In genomic region chr15:41989573-41990242, GRCh38 we compare ENCODE assay signal across 8 cellular contexts. TPM values are rescaled to one million over a fixed set of nuclear protein-coding genes. Genes with fewer than 3 reads are reported as not detected.
DNase-seq lines count a peak whose midpoint lies in the region; ATAC-seq and TF ChIP-seq lines count a peak whose summit lies in the region.

No MANE protein-coding gene starts in this region.

- H3K27ac ChIP-seq in lower lobe of right lung, result no peak overlapping the region

- intact Hi-C loops in lower lobe of right lung (cut with DNase I), result loop anchor here (10.0 kb wide), 1 partner anchor 75 kb away; no protein-coding TSS in a partner anchor

- peak; percentile 90 to 91 for ATAC-seq in lower lobe of right lung
- no peak for ATAC-seq in HG02623 (IDR thresholded peaks at IDR 0.05; ENCODE audit: unreplicated experiment)

- H3K36me3 ChIP-seq in lower lobe of right lung, result no peaks in the 10 kb centered on the region

- H3K4me3 ChIP-seq in lower lobe of right lung, result no peak overlapping the region

- TF ChIP-seq CTCF in GM20000 (IDR thresholded peaks at IDR 0.05; ENCODE audit: extremely low read depth, missing control alignments) (peak; percentile 98), lower lobe of right lung (IDR thresholded peaks at IDR 0.05) (peak; percentile 100)

- no peaks in the 10 kb centered on the region for H3K4me1 ChIP-seq in lower lobe of right lung

- no peaks in the 10 kb centered on the region for H3K9me3 ChIP-seq in lower lobe of right lung

- DNase-seq in C1 segment of cervical spinal cord (lab: John Stamatoyannopoulos, UW) (peak in 13 of 14 donors; percentile 20 to 80 (median 40)), GM20000 (ENCODE audit: low spot score) (peak; percentile 86), NCI-H226 (peak; percentile 17), dermis microvascular lymphatic vessel endothelial cell (ENCODE audit: low read depth in 2 of 2) (peak; percentile 49 to 72), lower lobe of right lung (peak; percentile 87)
- peak; percentile 80 to 85 for DNase-seq in activated CD4-positive, alpha-beta T cell treated with anti-CD3 and anti-CD28 coated beads, Interleukin-2, amount 50 U/mL, for 4 hours
- DNase-seq in stimulated activated CD8-positive, alpha-beta memory T cell treated with anti-CD3 and anti-CD28 coated beads, Interleukin-12 subunit alpha, Interleukin-12 subunit beta, amount 100 ng/mL, for 1 hour (ENCODE audit: low read depth), result peak; percentile 73

- no peaks in the 10 kb centered on the region for H3K27me3 ChIP-seq in lower lobe of right lung (ENCODE audit: low read depth)

RNA-seq across cellular contexts. Expression of gene EHD4, which starts 17.4 kb away (rescaled TPM):
- 66.4 and 68.8 TPM in 2 replicates for total RNA-seq in dermis microvascular lymphatic vessel endothelial cell
- 35.0 TPM for total RNA-seq in lower lobe of right lung

RNA-seq across cellular contexts. Expression of gene PLA2G4E, which starts 31.1 kb away (rescaled TPM):
- total RNA-seq in dermis microvascular lymphatic vessel endothelial cell, result not detected in 2 replicates
- 1.1 TPM for total RNA-seq in lower lobe of right lung

Comparison
In these comparisons a context has a peak if more than half of its experiments do, and no peak if none do; other contexts are left out.
1. DNase-seq: peak in every context shown above with its lines; median percentile 87 in lower lobe of right lung; 86 in GM20000; 82 in activated CD4-positive, alpha-beta T cell treated with anti-CD3 and anti-CD28 coated beads, Interleukin-2, amount 50 U/mL, for 4 hours; 73 in stimulated activated CD8-positive, alpha-beta memory T cell treated with anti-CD3 and anti-CD28 coated beads, Interleukin-12 subunit alpha, Interleukin-12 subunit beta, amount 100 ng/mL, for 1 hour; 60 in dermis microvascular lymphatic vessel endothelial cell; 40 in C1 segment of cervical spinal cord; 17 in NCI-H226.